ENCODE assay signal across 21 cellular contexts in the genomic region with DNA sequence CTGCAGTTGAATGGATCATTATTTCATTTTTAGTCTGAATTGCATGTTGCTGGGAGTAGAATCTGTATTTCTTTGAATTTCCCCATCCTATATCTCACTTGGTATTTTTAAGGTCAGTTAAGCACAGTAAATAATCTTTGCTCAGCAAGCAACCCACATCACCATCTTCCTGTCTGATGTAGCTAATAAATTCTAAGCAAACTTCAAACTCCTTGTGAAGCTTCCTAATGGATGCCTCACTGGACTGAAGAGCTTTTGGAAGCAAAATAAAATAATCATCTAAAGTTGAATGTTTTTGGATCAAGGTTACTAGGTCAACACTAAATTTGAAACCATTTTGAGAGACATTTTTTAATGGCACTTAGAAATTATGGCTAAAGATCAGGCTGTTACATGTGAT.
"Had no signal": no experiment of that assay in that cellular context is flagged by ENCODE, and none has a peak within 500 bp of the region (broad histone marks: within the 10 kb centered on the region; RNA-seq: fewer than 3 reads in every experiment).

No MANE protein-coding gene starts in this region.

- DNase-seq: cortex of kidney; dorsolateral prefrontal cortex; effector CD8-positive, alpha-beta T cell; heart left ventricle; hippocampal formation; left colon; mammary epithelial cell; mucosa of descending colon; naive thymus-derived CD8-positive, alpha-beta T cell; nucleus accumbens; pancreas; right cardiac atrium; small intestine; stimulated activated CD4-positive, alpha-beta T cell treated with anti-CD3 and anti-CD28 coated beads, Interleukin-12 subunit alpha, Interleukin-12 subunit beta, amount 100 ng/mL, for 4 hours; stimulated activated naive CD4-positive, alpha-beta T cell; stomach; substantia nigra; transverse colon had no signal

- H3K27ac ChIP-seq: dorsolateral prefrontal cortex, heart left ventricle, pancreas, stomach, thoracic aorta, transverse colon had no signal

- H3K36me3 Mint-ChIP-seq: naive thymus-derived CD8-positive, alpha-beta T cell had no signal

- H3K4me1 Mint-ChIP-seq: naive thymus-derived CD8-positive, alpha-beta T cell; neural crest cell had no signal

- H3K4me3 ChIP-seq: dorsolateral prefrontal cortex, heart left ventricle, mucosa of descending colon, pancreas, stomach, thoracic aorta, transverse colon had no signal

- H3K27me3 ChIP-seq: heart left ventricle, pancreas, stomach, transverse colon had no signal

- H3K4me1 ChIP-seq: pancreas, stomach, transverse colon had no signal

- H3K27ac Mint-ChIP-seq: naive thymus-derived CD8-positive, alpha-beta T cell; progenitor cell of endocrine pancreas had no signal

- H3K4me3 Mint-ChIP-seq: naive thymus-derived CD8-positive, alpha-beta T cell; neural crest cell had no signal

- ATAC-seq: heart left ventricle; left colon; mucosa of descending colon; naive thymus-derived CD8-positive, alpha-beta T cell; pancreas; right cardiac atrium had no signal

- H3K27me3 Mint-ChIP-seq: progenitor cell of endocrine pancreas had no signal

- H3K9me3 ChIP-seq: mucosa of descending colon, pancreas, stomach, thoracic aorta, transverse colon had no signal

- H3K9me3 Mint-ChIP-seq: naive thymus-derived CD8-positive, alpha-beta T cell had no signal

- H3K36me3 ChIP-seq: heart left ventricle, pancreas, stomach, thoracic aorta, transverse colon had no signal
